1 cellular context compared by ENCODE assay signal in genomic region chr6:106772270-106773142, GRCh38.
TF ChIP-seq lines count a peak whose summit lies in the region.

No MANE protein-coding gene starts in this region.

TF ChIP-seq in GM23338, 12 proteins besides CTCF, POLR2A, EP300 and RAD21 (continued from another document):
- TF ChIP-seq REST (IDR thresholded peaks at IDR 0.05; ENCODE audit: unreplicated experiment) (no peak), ETS1 (IDR thresholded peaks at IDR 0.05) (no peak), CREB1 (CRISPR knock-in tag; IDR thresholded peaks at IDR 0.05; ENCODE audit: low read depth) (no peak)
TF ChIP-seq in GM23338: peak in this region for 0.
